In genomic region chr1:193685986-193686385, GRCh38 we compare ENCODE assay signal across 18 cellular contexts.
DNase-seq lines count a peak whose midpoint lies in the region; ATAC-seq, FAIRE-seq and TF ChIP-seq lines count a peak whose summit lies in the region.
"Had no signal": no experiment of that assay in that cellular context is flagged by ENCODE, and none has a peak within 500 bp of the region (broad histone marks: within the 10 kb centered on the region; RNA-seq: fewer than 3 reads in every experiment).

No MANE protein-coding gene starts in this region.

- H4K20me1 ChIP-seq in K562 (replicated peaks; ENCODE audit: control insufficient read depth, insufficient read depth, low read length) = no peaks in the 10 kb centered on the region

- H3K4me1 ChIP-seq in K562 (replicated peaks in 1 of 2; ENCODE audit: control insufficient read depth in 2 of 2, insufficient read depth in 2 of 2, low read length in 2 of 2) = no peaks in the 10 kb centered on the region

- no TSS peak for BruUV-seq in K562 (replicated peaks; lab: Mats Ljungman, UMichigan)

- H3K36me3 ChIP-seq in K562 (ENCODE audit: control insufficient read depth, insufficient read depth, low read length) = no peaks in the 10 kb centered on the region
- H3K36me3 ChIP-seq: Peyer's patch had no signal

- DNase-seq in GDM1 (lab: John Stamatoyannopoulos, UW) (peak; percentile 57), OCI-M1 (lab: John Stamatoyannopoulos, UW) (peak; percentile 94), K562 (ENCODE audit: extremely low read depth in 1 of 4, low spot score in 3 of 4) (no peak), D721Med (ENCODE audit: insufficient read length, low spot score) (no peak)
- no peak for DNase-seq in activated naive CD4-positive, alpha-beta T cell treated with Interleukin-2 at 50 U/mL for 16 hours
- DNase-seq: C1 segment of cervical spinal cord, GOT3, Karpas-422, MM.1S, NCI-H1417 treated with DMSO at 0.1 percent for 48 hours, NCI-H2029, NCI-H2171 treated with DMSO at 0.1 percent for 48 hours, NCI-H446 treated with DMSO at 0.1 percent for 48 hours, Peyer's patch, Right ventricle myocardium superior had no signal

- H3K27ac ChIP-seq in K562 (ENCODE audit: extremely low read depth, low read depth, low read length) = no peak overlapping the region
- H3K27ac ChIP-seq: Peyer's patch had no signal

- FAIRE-seq in K562 (lab: Jason Lieb, UNC) (no peak), D721Med (lab: Jason Lieb, UNC) (no peak)

- peak; percentile 42 for ATAC-seq in GM19351 (IDR thresholded peaks at IDR 0.05; ENCODE audit: unreplicated experiment)
- no peak for ATAC-seq in K562
- ATAC-seq in HG03378 (IDR thresholded peaks at IDR 0.05; ENCODE audit: unreplicated experiment) = no peak
- ATAC-seq: SK-N-SH treated with all-trans-retinoic acid at 6 μM for 48 hours had no signal

- TF ChIP-seq RAD21 in K562 (CRISPR knock-in tag; conservative IDR thresholded peaks at IDR 0.05 in 1 of 2, IDR thresholded peaks at IDR 0.05 in 1 of 2) = no peak

- no peaks in the 10 kb centered on the region for H3K27me3 ChIP-seq in K562 (ENCODE audit: control insufficient read depth in 2 of 2, insufficient read depth in 2 of 2, low read length in 2 of 2)
- H3K27me3 ChIP-seq: Peyer's patch had no signal

- H3K4me2 ChIP-seq in K562 (ENCODE audit: insufficient read depth, low read length) = no peak overlapping the region

- no peaks in the 10 kb centered on the region; the same call in 1 of the 2 replicates for H3K9me3 ChIP-seq in K562 (replicated peaks; ENCODE audit: control insufficient read depth, insufficient read depth, low read depth, low read length)
- H3K9me3 ChIP-seq: Peyer's patch had no signal

- no peak overlapping the region for H3K9ac ChIP-seq in K562 (ENCODE audit: insufficient read depth in 1 of 2, low read depth in 2 of 2, low read length in 2 of 2)

- H3K4me3 ChIP-seq in K562 = no peak overlapping the region
- H3K4me3 ChIP-seq: Peyer's patch had no signal

- H2AFZ ChIP-seq in K562 (ENCODE audit: low read depth, low read length) = no peak overlapping the region

- CTCF ChIA-PET in K562 (lab: Yijun Ruan, JAX; ENCODE audit: low intra/inter-chr PET ratio) = no interaction called here

- TF ChIP-seq CTCF in K562 (IDR thresholded peaks at IDR 0.05 in 2 of 3, conservative IDR thresholded peaks at IDR 0.05 in 1 of 3; ENCODE audit: insufficient read depth in 2 of 3, low read depth in 1 of 3, low read length in 3 of 3) = no peak
- no peak for TF ChIP-seq CTCF in D721Med (IDR thresholded peaks at IDR 0.05; ENCODE audit: insufficient read depth, missing control alignments)

- POLR2A ChIA-PET in K562 (lab: Yijun Ruan, JAX) = no interaction called here

- no peak for TF ChIP-seq EP300 in K562 (IDR thresholded peaks at IDR 0.05; ENCODE audit: low read length)

- 0% methylated on average over 2 of the region's 2 CpGs for WGBS in K562 (ENCODE audit: insufficient coverage, low coverage, missing lambda C conversion rate)

- H3K9me1 ChIP-seq in K562 (ENCODE audit: control insufficient read depth, insufficient read depth, low read length) = no peaks in the 10 kb centered on the region

- no peaks in the 10 kb centered on the region for H3K79me2 ChIP-seq in K562 (ENCODE audit: control insufficient read depth, insufficient read depth, low read length)

- no peak for TF ChIP-seq POLR2A in K562 (conservative IDR thresholded peaks at IDR 0.05)

- intact Hi-C loops in K562 (cut with micrococcal nuclease) = no loop called here

- in situ Hi-C loops in K562 (cut with MboI) = no loop called here

TF ChIP-seq in K562, 482 proteins besides CTCF, POLR2A, EP300 and RAD21 (continues in another document):
- peak; percentile 66; the same call in 1 of the 2 replicates for TF ChIP-seq ZNF766 (CRISPR knock-in tag; conservative IDR thresholded peaks at IDR 0.05)
- no peak for TF ChIP-seq HDAC6 (IDR thresholded peaks at IDR 0.05; ENCODE audit: low read depth, low read length)
- peak; percentile 27; the same call in 1 of the 2 replicates for TF ChIP-seq MTA2 (IDR thresholded peaks at IDR 0.05; ENCODE audit: low read depth)
- peak; percentile 68; the same call in 1 of the 2 replicates for TF ChIP-seq ZBTB9 (CRISPR knock-in tag; IDR thresholded peaks at IDR 0.05)
- 0 out of 2 replicates have a peak, but pooled peaks have one; percentile 39 for TF ChIP-seq CTBP1 (IDR thresholded peaks at IDR 0.05; ENCODE audit: borderline replicate concordance)
- TF ChIP-seq MCM2 (IDR thresholded peaks at IDR 0.05; ENCODE audit: low read depth) = no peak
- no peak for TF ChIP-seq KLF10 (CRISPR knock-in tag; IDR thresholded peaks at IDR 0.05)
- no peak for TF ChIP-seq HLTF (IDR thresholded peaks at IDR 0.05)
- TF ChIP-seq CHD1 (IDR thresholded peaks at IDR 0.05; ENCODE audit: low read length) = no peak
- peak; percentile 74 for TF ChIP-seq PYGO2 (tag; IDR thresholded peaks at IDR 0.05)
- TF ChIP-seq NFE2 (IDR thresholded peaks at IDR 0.05; ENCODE audit: low read depth) = peak; percentile 29; the same call in 1 of the 2 replicates
- TF ChIP-seq ATF4 (CRISPR knock-in tag; IDR thresholded peaks at IDR 0.05) = peak; percentile 77
- TF ChIP-seq EGR1 (conservative IDR thresholded peaks at IDR 0.05) = no peak
- TF ChIP-seq KHSRP (IDR thresholded peaks at IDR 0.05) = no peak
- TF ChIP-seq TEAD4 (IDR thresholded peaks at IDR 0.05; ENCODE audit: low read length) = peak; percentile 55; the same call in 1 of the 2 replicates
- no peak for TF ChIP-seq TEAD4 (CRISPR knock-in tag; IDR thresholded peaks at IDR 0.05; ENCODE audit: borderline replicate concordance)
- no peak for TF ChIP-seq COPS2 (conservative IDR thresholded peaks at IDR 0.05)
- TF ChIP-seq, protein P1, sequence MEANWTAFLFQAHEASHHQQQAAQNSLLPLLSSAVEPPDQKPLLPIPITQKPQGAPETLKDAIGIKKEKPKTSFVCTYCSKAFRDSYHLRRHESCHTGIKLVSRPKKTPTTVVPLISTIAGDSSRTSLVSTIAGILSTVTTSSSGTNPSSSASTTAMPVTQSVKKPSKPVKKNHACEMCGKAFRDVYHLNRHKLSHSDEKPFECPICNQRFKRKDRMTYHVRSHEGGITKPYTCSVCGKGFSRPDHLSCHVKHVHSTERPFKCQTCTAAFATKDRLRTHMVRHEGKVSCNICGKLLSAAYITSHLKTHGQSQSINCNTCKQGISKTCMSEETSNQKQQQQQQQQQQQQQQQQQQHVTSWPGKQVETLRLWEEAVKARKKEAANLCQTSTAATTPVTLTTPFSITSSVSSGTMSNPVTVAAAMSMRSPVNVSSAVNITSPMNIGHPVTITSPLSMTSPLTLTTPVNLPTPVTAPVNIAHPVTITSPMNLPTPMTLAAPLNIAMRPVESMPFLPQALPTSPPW (CRISPR knock-in tag; IDR thresholded peaks at IDR 0.05) = peak; percentile 22; the same call in 1 of the 2 replicates
- TF ChIP-seq EWSR1 (IDR thresholded peaks at IDR 0.05; ENCODE audit: borderline replicate concordance, low read depth, partially characterized antibody) = no peak
- no peak for TF ChIP-seq XRCC3 (IDR thresholded peaks at IDR 0.05)
- TF ChIP-seq MEIS2 (IDR thresholded peaks at IDR 0.05; ENCODE audit: partially characterized antibody) = peak; percentile 75
- no peak for TF ChIP-seq GTF2A2 (tag; IDR thresholded peaks at IDR 0.05)
- TF ChIP-seq ARID1B (IDR thresholded peaks at IDR 0.05) = peak; percentile 63
- no peak for TF ChIP-seq ILF3 (IDR thresholded peaks at IDR 0.05; ENCODE audit: borderline replicate concordance)
- TF ChIP-seq TAL1 (IDR thresholded peaks at IDR 0.05) = peak; percentile 57; the same call in 1 of the 2 replicates
- TF ChIP-seq SMAD3 (CRISPR knock-in tag; conservative IDR thresholded peaks at IDR 0.05) = 0 out of 2 replicates have a peak, but pooled peaks have one; percentile 66
- TF ChIP-seq ARID2 (IDR thresholded peaks at IDR 0.05) = no peak
- TF ChIP-seq KDM1A (IDR thresholded peaks at IDR 0.05) = no peak
- TF ChIP-seq ATF1 (CRISPR knock-in tag; IDR thresholded peaks at IDR 0.05) = no peak
- no peak for TF ChIP-seq ATF1 (tag; IDR thresholded peaks at IDR 0.05)
- TF ChIP-seq ZNF197 (CRISPR knock-in tag; IDR thresholded peaks at IDR 0.05; ENCODE audit: low read depth) = no peak
- peak; percentile 16; the same call in 1 of the 2 replicates for TF ChIP-seq CBFA2T3 (IDR thresholded peaks at IDR 0.05)

Comparison
In these comparisons a context has a peak if more than half of its experiments do, and no peak if none do; other contexts are left out.
1. DNase-seq: peak in GDM1 (single experiment) and OCI-M1 (single experiment); none in K562 (0 of 4), activated naive CD4-positive, alpha-beta T cell treated with Interleukin-2 at 50 U/mL for 16 hours (single experiment) and D721Med (single experiment).